ENCODE assay signal across 19 cellular contexts in genomic region chr4:138749303-138749702, GRCh38.
DNase-seq lines count a peak whose midpoint lies in the region; ATAC-seq and TF ChIP-seq lines count a peak whose summit lies in the region.
"Had no signal": no experiment of that assay in that cellular context is flagged by ENCODE, and none has a peak within 500 bp of the region (broad histone marks: within the 10 kb centered on the region; RNA-seq: fewer than 3 reads in every experiment).

No MANE protein-coding gene starts in this region.

- H3K9me3 ChIP-seq in adipocyte (ENCODE audit: control insufficient read depth, low read length), result peaks cover 3% of the 10 kb centered on the region
- no peaks in the 10 kb centered on the region for H3K9me3 ChIP-seq in body of pancreas
- H3K9me3 ChIP-seq: BE2C had no signal

- DNase-seq in ELR (ENCODE audit: low read depth) (peak; percentile 37), adipocyte (ENCODE audit: low read depth) (peak; percentile 34), fibroblast of the conjunctiva (ENCODE audit: low read depth) (peak; percentile 8), myocyte (ENCODE audit: low read depth) (peak; percentile 46), epidermal melanocyte (ENCODE audit: insufficient read length, low spot score) (no peak), hypothalamus (lab: John Stamatoyannopoulos, UW) (no peak), body of pancreas (no peak)
- DNase-seq in activated CD8-positive, alpha-beta memory T cell treated with anti-CD3 and anti-CD28 coated beads, Interleukin-2, amount 50 U/mL, for 48 hours, result no peak
- DNase-seq: activated CD8-positive, alpha-beta T cell treated with anti-CD3 and anti-CD28 coated beads, Interleukin-2, amount 10 ng/mL, durations not matched to agents 7 days and 5 days; BE2C; PC-3; spleen; tibial artery had no signal

- TF ChIP-seq CTCF in body of pancreas (IDR thresholded peaks at IDR 0.05), result no peak

- peak overlapping the region; percentile 26 for H3K4me3 ChIP-seq in adipocyte (ENCODE audit: low read length)
- no peak overlapping the region for H3K4me3 ChIP-seq in body of pancreas
- H3K4me3 ChIP-seq: coronary artery, spleen, tibial artery had no signal

- no peak for TF ChIP-seq POLR2A in body of pancreas (IDR thresholded peaks at IDR 0.05)

- H3K27me3 ChIP-seq in adipocyte (replicated peaks; ENCODE audit: control insufficient read depth, insufficient read depth, low read length) (no peaks in the 10 kb centered on the region), body of pancreas (no peaks in the 10 kb centered on the region)
- H3K27me3 ChIP-seq: BE2C, spleen, tibial artery had no signal

- H3K36me3 ChIP-seq in adipocyte (ENCODE audit: control insufficient read depth, insufficient read depth, low read length, severe bottlenecking) (no peaks in the 10 kb centered on the region), body of pancreas (replicated peaks in 1 of 2; ENCODE audit: insufficient read depth in 1 of 2, low read depth in 2 of 2) (no peaks in the 10 kb centered on the region)
- H3K36me3 ChIP-seq: BE2C, spleen, tibial artery had no signal

- ATAC-seq in body of pancreas, result no peak
- ATAC-seq: activated CD8-positive, alpha-beta T cell treated with anti-CD3 and anti-CD28 coated beads, Interleukin-2, amount 10 ng/mL, durations not matched to agents 7 days and 5 days; activated T-helper 17 cell treated with anti-CD3 and anti-CD28 coated beads, Interleukin-2, amount 50 U/mL, for 72 hours; HepG2; left lobe of liver; PC-3 had no signal

- intact Hi-C loops in body of pancreas (cut with DNase I), result no loop called here

- H3K27ac ChIP-seq in body of pancreas, result no peak overlapping the region
- H3K27ac ChIP-seq: coronary artery, parathyroid adenoma, spleen, tibial artery, VCaP had no signal

- no peak overlapping the region for H3K9ac ChIP-seq in adipocyte (ENCODE audit: low read length)
- H3K9ac ChIP-seq: parathyroid adenoma had no signal

- 45 to 73% methylated on average over 2 of the region's 2 CpGs for WGBS in body of pancreas, 2 donors

- H3K4me1 ChIP-seq in adipocyte (ENCODE audit: control insufficient read depth, insufficient read depth, low read length) (peaks cover 14% of the 10 kb centered on the region), body of pancreas (no peaks in the 10 kb centered on the region)
- H3K4me1 ChIP-seq: BE2C, parathyroid adenoma, spleen, tibial artery had no signal

Comparison
In these comparisons a context has a peak if more than half of its experiments do, and no peak if none do; other contexts are left out.
1. DNase-seq: peak in ELR (single experiment), adipocyte (single experiment), fibroblast of the conjunctiva (single experiment) and myocyte (single experiment); none in epidermal melanocyte (single experiment), activated CD8-positive, alpha-beta memory T cell treated with anti-CD3 and anti-CD28 coated beads, Interleukin-2, amount 50 U/mL, for 48 hours (single experiment), hypothalamus (0 of 51) and body of pancreas (0 of 4).